Comparison of ENCODE assay signal across 8 cellular contexts in the genomic region with DNA sequence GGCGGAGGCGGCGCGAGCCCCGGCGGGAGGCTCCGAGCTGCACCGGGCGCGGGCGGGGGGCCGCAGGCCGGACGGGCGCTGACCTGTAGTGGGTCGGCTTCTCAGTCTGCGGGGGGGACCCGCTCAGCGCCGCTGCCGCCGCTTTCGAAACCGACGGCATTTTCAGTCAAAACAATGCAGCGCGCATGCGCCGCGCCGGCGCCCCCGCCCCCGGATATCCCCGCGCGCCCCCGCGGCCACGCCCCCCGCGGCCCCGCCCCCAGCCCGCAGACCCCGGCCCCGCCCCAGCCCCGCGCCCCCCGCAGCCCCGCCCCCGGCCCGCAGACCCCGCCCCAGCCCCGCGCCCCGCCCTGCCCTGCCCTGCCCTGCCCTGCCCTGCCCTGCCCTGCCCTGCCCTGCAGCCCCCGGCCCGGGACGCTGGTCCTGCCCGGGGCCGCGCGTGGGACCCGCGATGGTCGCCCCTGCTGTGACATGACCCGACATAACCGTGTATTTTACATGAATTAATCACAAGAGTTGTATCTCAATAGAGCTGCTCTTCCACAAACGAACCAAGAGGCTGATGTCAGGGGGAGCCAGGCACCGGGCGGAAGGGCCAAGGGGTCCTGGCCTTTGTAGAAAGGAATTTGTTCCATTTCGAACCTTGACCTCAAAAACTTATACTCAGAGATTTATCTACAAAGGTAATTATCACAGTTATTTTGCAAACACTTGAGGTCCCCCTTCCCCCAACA. TPM values are rescaled to one million over a fixed set of nuclear protein-coding genes. Genes with fewer than 3 reads are reported as not detected.
DNase-seq lines count a peak whose midpoint lies in the region; ATAC-seq and TF ChIP-seq lines count a peak whose summit lies in the region.

A gene with protein sequence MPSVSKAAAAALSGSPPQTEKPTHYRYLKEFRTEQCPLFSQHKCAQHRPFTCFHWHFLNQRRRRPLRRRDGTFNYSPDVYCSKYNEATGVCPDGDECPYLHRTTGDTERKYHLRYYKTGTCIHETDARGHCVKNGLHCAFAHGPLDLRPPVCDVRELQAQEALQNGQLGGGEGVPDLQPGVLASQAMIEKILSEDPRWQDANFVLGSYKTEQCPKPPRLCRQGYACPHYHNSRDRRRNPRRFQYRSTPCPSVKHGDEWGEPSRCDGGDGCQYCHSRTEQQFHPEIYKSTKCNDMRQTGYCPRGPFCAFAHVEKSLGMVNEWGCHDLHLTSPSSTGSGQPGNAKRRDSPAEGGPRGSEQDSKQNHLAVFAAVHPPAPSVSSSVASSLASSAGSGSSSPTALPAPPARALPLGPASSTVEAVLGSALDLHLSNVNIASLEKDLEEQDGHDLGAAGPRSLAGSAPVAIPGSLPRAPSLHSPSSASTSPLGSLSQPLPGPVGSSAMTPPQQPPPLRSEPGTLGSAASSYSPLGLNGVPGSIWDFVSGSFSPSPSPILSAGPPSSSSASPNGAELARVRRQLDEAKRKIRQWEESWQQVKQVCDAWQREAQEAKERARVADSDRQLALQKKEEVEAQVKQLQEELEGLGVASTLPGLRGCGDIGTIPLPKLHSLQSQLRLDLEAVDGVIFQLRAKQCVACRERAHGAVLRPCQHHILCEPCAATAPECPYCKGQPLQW (minus strand): TSS at position 173 of the 734 bp plus-strand sequence. CDS start 13 bp downstream, at position 160.

- peaks cover 37% of the 10 kb centered on the region for H3K79me2 ChIP-seq in PC-9 (ENCODE audit: low read depth)

- no peaks in the 10 kb centered on the region for H3K9me3 ChIP-seq in PC-9 (ENCODE audit: insufficient read depth, low read depth)

- no TSS peak for BruUV-seq in PC-9 (replicated peaks; lab: Mats Ljungman, UMichigan)

- H3K4me3 ChIP-seq in PC-9 = peak within 1 kb of the TSS; percentile 78

- H3K27me3 Mint-ChIP-seq in activated T-helper 17 cell treated with anti-CD3 and anti-CD28 coated beads, Interleukin-2, amount 50 U/mL, for 72 hours = no peaks in the 10 kb centered on the region
- no peaks in the 10 kb centered on the region for H3K27me3 Mint-ChIP-seq in nephron (ENCODE audit: low read depth)

- no peaks in the 10 kb centered on the region for H3K9me2 ChIP-seq in PC-9 (ENCODE audit: insufficient read depth)

- peak within 1 kb of the TSS; percentile 71 for H3K27ac ChIP-seq in PC-9

- POLR2A ChIA-PET in PC-9 (lab: Charles Lee; ENCODE audit: unreplicated experiment) = interaction anchor here (0.6 kb wide), 1 partner anchor 78 kb away, joined by 4 read pairs; no protein-coding TSS in a partner anchor

- H3K4me2 ChIP-seq in PC-9 = peak within 1 kb of the TSS; percentile 77

- H3K4me1 ChIP-seq in PC-9 (replicated peaks; ENCODE audit: insufficient read depth) = peaks cover 44% of the 10 kb centered on the region

- peak; percentile 49 for ATAC-seq in HG03045 (IDR thresholded peaks at IDR 0.05; ENCODE audit: unreplicated experiment)
- peak; percentile 73 for ATAC-seq in activated T-helper 17 cell treated with anti-CD3 and anti-CD28 coated beads, Interleukin-2, amount 50 U/mL, for 72 hours (replicated peaks)
- no peak for ATAC-seq in GM21526 (IDR thresholded peaks at IDR 0.05; ENCODE audit: low FRiP score, unreplicated experiment)

- H3K27ac Mint-ChIP-seq in activated T-helper 17 cell treated with anti-CD3 and anti-CD28 coated beads, Interleukin-2, amount 50 U/mL, for 72 hours = peak within 1 kb of the TSS; percentile 79
- peak within 1 kb of the TSS; percentile 55 to 84 (median 66) for H3K27ac Mint-ChIP-seq in nephron

- no peaks in the 10 kb centered on the region for H3K27me3 ChIP-seq in PC-9 (ENCODE audit: insufficient read depth, low read depth)

- H3K9me3 Mint-ChIP-seq in activated T-helper 17 cell treated with anti-CD3 and anti-CD28 coated beads, Interleukin-2, amount 50 U/mL, for 72 hours = no peaks in the 10 kb centered on the region
- H3K9me3 Mint-ChIP-seq in nephron = no peaks in the 10 kb centered on the region

- TF ChIP-seq CTCF in PC-9 (conservative IDR thresholded peaks at IDR 0.05) = no peak
- TF ChIP-seq CTCF in nephron (IDR thresholded peaks at IDR 0.05; ENCODE audit: unreplicated experiment in 3 of 3) = no peak

- intact Hi-C loops in PC-9 (cut with micrococcal nuclease; ENCODE audit: unreplicated experiment) = loop anchor here (5.0 to 10.0 kb wide), 2 partner anchors 110 to 198 kb away; partner anchors contain the start of genes CRAMP1, IFT140 and UBE2I

- CTCF ChIA-PET in PC-9 (lab: Charles Lee) = no interaction called here

- peak within 1 kb of the TSS; percentile 70 for H3K4me3 Mint-ChIP-seq in activated T-helper 17 cell treated with anti-CD3 and anti-CD28 coated beads, Interleukin-2, amount 50 U/mL, for 72 hours
- H3K4me3 Mint-ChIP-seq in nephron = peak within 1 kb of the TSS; percentile 87 to 89 (median 89)

- peaks cover 8% of the 10 kb centered on the region for H4K20me1 ChIP-seq in PC-9 (ENCODE audit: insufficient read depth)

- H3K36me3 ChIP-seq in PC-9 (ENCODE audit: low read depth) = no peaks in the 10 kb centered on the region

- TF ChIP-seq POLR2A in GM15510 (IDR thresholded peaks at IDR 0.05; ENCODE audit: borderline replicate concordance, extremely low read depth, insufficient read length) = peak; percentile 51

- H2AFZ ChIP-seq in PC-9 = peak within 1 kb of the TSS; percentile 80

- H3K4me1 Mint-ChIP-seq in activated T-helper 17 cell treated with anti-CD3 and anti-CD28 coated beads, Interleukin-2, amount 50 U/mL, for 72 hours = no peaks in the 10 kb centered on the region
- no peaks in the 10 kb centered on the region for H3K4me1 Mint-ChIP-seq in nephron

- H3K36me3 Mint-ChIP-seq in activated T-helper 17 cell treated with anti-CD3 and anti-CD28 coated beads, Interleukin-2, amount 50 U/mL, for 72 hours (ENCODE audit: low read depth) = peaks cover 41% of the 10 kb centered on the region
- peaks cover 10% of the 10 kb centered on the region for H3K36me3 Mint-ChIP-seq in nephron (ENCODE audit: low read depth)

- DNase-seq in PC-9 (peak in 1 of 2 experiments; percentile 69), fibroblast of peridontal ligament (ENCODE audit: extremely low read depth) (peak; percentile 42)
- DNase-seq in stimulated activated naive CD4-positive, alpha-beta T cell treated with Interleukin-2 at 50 U/mL for 16 hours (lab: John Stamatoyannopoulos, UW) = peak; percentile 75

- H3F3A ChIP-seq in PC-9 (ENCODE audit: insufficient read depth, low read depth) = peaks cover 46% of the 10 kb centered on the region

RNA-seq across cellular contexts. Expression of the gene that starts here (rescaled TPM):
- 111 and 112 TPM in 2 replicates for total RNA-seq in PC-9 (2021)
- total RNA-seq in activated T-helper 17 cell treated with anti-CD3 and anti-CD28 coated beads, Interleukin-2, amount 50 U/mL, for 72 hours = 10 to 100 TPM; 36.4 to 76.4 TPM
